ENCODE assay signal across 8 cellular contexts in the genomic region with DNA sequence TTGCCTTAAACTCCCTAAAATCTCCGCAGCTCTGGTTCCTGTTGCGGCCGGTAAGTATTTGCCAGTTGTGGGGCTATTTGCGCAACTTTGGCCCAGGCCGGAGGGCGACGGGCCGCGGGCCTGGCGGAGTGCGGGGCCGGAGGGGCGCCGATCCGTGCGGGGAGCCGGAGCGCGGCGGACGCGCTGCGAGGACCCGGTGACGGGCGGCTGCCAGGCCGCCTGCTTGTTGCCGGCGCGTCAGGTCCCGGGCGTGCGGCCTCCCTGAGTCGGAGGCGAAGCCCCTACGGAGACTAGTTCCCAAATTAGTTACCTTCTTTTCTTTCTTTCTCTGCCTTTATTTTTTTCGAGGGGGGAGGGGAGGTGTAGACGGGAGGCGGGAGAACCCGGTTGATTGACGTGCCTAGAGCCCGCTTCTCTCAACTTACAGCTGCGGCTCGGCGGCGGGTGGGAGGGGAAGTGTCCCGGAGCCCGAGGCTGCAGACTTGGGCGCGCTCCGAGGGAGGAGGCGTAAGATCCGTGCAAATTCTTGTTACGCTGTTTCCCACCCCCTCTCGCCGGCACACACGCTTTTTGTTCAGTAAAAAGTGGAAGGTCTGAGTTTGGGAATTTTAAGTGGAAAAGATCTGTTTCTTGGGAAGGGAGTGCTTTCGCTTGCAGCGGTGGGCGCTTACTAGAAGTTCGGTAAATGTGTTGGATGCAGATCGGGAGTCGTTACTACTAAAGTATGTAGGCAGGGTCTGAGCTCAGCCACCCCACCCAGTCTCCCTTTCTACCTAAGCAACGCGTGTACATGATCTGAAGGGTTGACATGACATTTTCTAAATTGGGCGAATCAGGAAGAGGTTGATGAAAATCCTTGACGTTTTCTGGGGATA. TPM values are rescaled to one million over a fixed set of nuclear protein-coding genes. Genes with fewer than 3 reads are reported as not detected.
DNase-seq lines count a peak whose midpoint lies in the region; ATAC-seq and TF ChIP-seq lines count a peak whose summit lies in the region.

No MANE protein-coding gene starts in this region.

- DNase-seq in DMS79 treated with DMSO at 0.1 percent for 48 hours (lab: John Stamatoyannopoulos, UW) = peak; percentile 91
- peak; percentile 82 for DNase-seq in NCI-H1092 treated with DMSO at 0.1 percent for 48 hours (lab: John Stamatoyannopoulos, UW)
- DNase-seq in activated naive CD8-positive, alpha-beta T cell treated with anti-CD3 and anti-CD28 coated beads, Interleukin-2, amount 50 U/mL, for 16 hours (ENCODE audit: low read depth, low spot score) = peak; percentile 61
- DNase-seq in cardiac muscle cell (ENCODE audit: low read depth in 1 of 2, low spot score in 1 of 2) = peak; percentile 91 to 94
- peak; percentile 86 to 90 (median 89) for DNase-seq in ovary
- DNase-seq in thoracic aorta (ENCODE audit: low spot score) = peak; percentile 69

- TF ChIP-seq CTCF in HEK293 (tag by site-specific recombination; IDR thresholded peaks at IDR 0.05) = no peak
- no peak for TF ChIP-seq CTCF in SU-DHL-6 (IDR thresholded peaks at IDR 0.05; ENCODE audit: insufficient read depth, low read length, poor library complexity, severe bottlenecking)
- no peak for TF ChIP-seq CTCF in cardiac muscle cell (IDR thresholded peaks at IDR 0.05; ENCODE audit: low read depth, low read length)
- no peak for TF ChIP-seq CTCF in ovary (IDR thresholded peaks at IDR 0.05)
- TF ChIP-seq CTCF in thoracic aorta (IDR thresholded peaks at IDR 0.05) = no peak

- H3K4me3 ChIP-seq in HEK293 (ENCODE audit: low read depth, low read length) (peak overlapping the region; percentile 62), SU-DHL-6 (ENCODE audit: insufficient read depth, low read length, poor library complexity, severe bottlenecking) (peak overlapping the region; percentile 78), cardiac muscle cell (peak overlapping the region; percentile 65), ovary (peak overlapping the region; percentile 89), thoracic aorta (peak overlapping the region; percentile 98)

- H3K4me2 ChIP-seq in SU-DHL-6 (ENCODE audit: low read depth, low read length, poor library complexity, severe bottlenecking) = peak overlapping the region; percentile 76

- TF ChIP-seq POLR2A in ovary (IDR thresholded peaks at IDR 0.05) = peak; percentile 3

- H3K9ac ChIP-seq in SU-DHL-6 (ENCODE audit: low read length) = peak overlapping the region; percentile 99

- H3K27me3 ChIP-seq in SU-DHL-6 (ENCODE audit: low read length) (no peaks in the 10 kb centered on the region), cardiac muscle cell (no peaks in the 10 kb centered on the region), ovary (no peaks in the 10 kb centered on the region), thoracic aorta (replicated peaks; ENCODE audit: insufficient read depth) (no peaks in the 10 kb centered on the region)

- POLR2A ChIA-PET in HEK293 (lab: Yijun Ruan, JAX) = interaction anchor here (0.6 to 5.2 kb wide), 23 partner anchors 8 to 202 kb away, joined by 3 to 54 read pairs (median 3); partner anchors contain the start of genes HSPA2 and MTHFD1

- H3K4me1 ChIP-seq in HEK293 (ENCODE audit: control insufficient read depth, insufficient read depth, low read length) = peaks cover 21% of the 10 kb centered on the region
- peaks cover 30% of the 10 kb centered on the region for H3K4me1 ChIP-seq in cardiac muscle cell (ENCODE audit: low read depth)
- H3K4me1 ChIP-seq in ovary (ENCODE audit: insufficient read depth) = peaks cover 10% of the 10 kb centered on the region
- peaks cover 56 to 57% of the 10 kb centered on the region in 2 donors for H3K4me1 ChIP-seq in thoracic aorta (ENCODE audit: control insufficient read depth in 1 of 2, low read depth in 2 of 2)

- no peak overlapping the region for H2AFZ ChIP-seq in SU-DHL-6 (ENCODE audit: low read depth, low read length, severe bottlenecking)

- H3K36me3 ChIP-seq in HEK293 (ENCODE audit: control insufficient read depth in 2 of 2, insufficient read depth in 1 of 2, low read length in 2 of 2) (no peaks in the 10 kb centered on the region), SU-DHL-6 (ENCODE audit: low read length) (no peaks in the 10 kb centered on the region), cardiac muscle cell (no peaks in the 10 kb centered on the region), ovary (no peaks in the 10 kb centered on the region), thoracic aorta (no peaks in the 10 kb centered on the region)

- peaks cover 69% of the 10 kb centered on the region for H3F3A ChIP-seq in SU-DHL-6 (ENCODE audit: insufficient read depth)

- H3K9me2 ChIP-seq in SU-DHL-6 (replicated peaks; ENCODE audit: insufficient read depth, low read length) = no peaks in the 10 kb centered on the region

- H3K9me3 ChIP-seq in HEK293 (ENCODE audit: control insufficient read depth, insufficient read depth, low read depth, low read length) = no peaks in the 10 kb centered on the region
- no peaks in the 10 kb centered on the region for H3K9me3 ChIP-seq in SU-DHL-6 (ENCODE audit: insufficient read depth, low read length)
- H3K9me3 ChIP-seq in cardiac muscle cell (ENCODE audit: low read depth) = no peaks in the 10 kb centered on the region
- no peaks in the 10 kb centered on the region for H3K9me3 ChIP-seq in ovary
- no peaks in the 10 kb centered on the region for H3K9me3 ChIP-seq in thoracic aorta

- TF ChIP-seq EP300 in ovary (IDR thresholded peaks at IDR 0.05) = no peak

- CTCF ChIA-PET in HEK293 (lab: Yijun Ruan, JAX) = interaction anchor here (0.6 to 1.3 kb wide), 9 partner anchors 11 to 318 kb away, joined by 3 to 6 read pairs (median 3); partner anchors contain the start of gene HSPA2

- H4K20me1 ChIP-seq in SU-DHL-6 (ENCODE audit: low read depth, low read length) = peaks cover 3% of the 10 kb centered on the region; the same call in 1 of the 2 replicates

- peak; percentile 37 for ATAC-seq in thoracic aorta (ENCODE audit: insufficient number of reproducible peaks, low FRiP score, low read depth)

- WGBS in ovary, 3 donors = 0% methylated on average over 67 of the region's 67 CpGs

- H3K27ac ChIP-seq in HEK293 (ENCODE audit: extremely low read depth, low read depth, low read length) (peak overlapping the region; percentile 99), SU-DHL-6 (ENCODE audit: low read depth, low read length) (peak overlapping the region; percentile 99), cardiac muscle cell (peak overlapping the region; percentile 98), ovary (peak overlapping the region; percentile 95 to 99), thoracic aorta (peak overlapping the region; percentile 100)

- intact Hi-C loops in ovary (cut with DNase I) = loop anchor here in 1 of 4 donors (10.0 kb wide), 1 partner anchor 160 kb away; no protein-coding TSS in a partner anchor

- H3K79me2 ChIP-seq in SU-DHL-6 (ENCODE audit: insufficient read depth, low read length) = peaks cover 86% of the 10 kb centered on the region

TF ChIP-seq in HEK293, 187 proteins besides CTCF, POLR2A, EP300 and RAD21 (continues in another document):
- TF ChIP-seq ZNF843 (tag by site-specific recombination; IDR thresholded peaks at IDR 0.05) = no peak
- no peak for TF ChIP-seq OSR2 (tag by site-specific recombination; IDR thresholded peaks at IDR 0.05)
- TF ChIP-seq ZNF366 (tag by site-specific recombination; conservative IDR thresholded peaks at IDR 0.05) = peak; percentile 11; the same call in 1 of the 2 replicates
- peak; percentile 38; the same call in 1 of the 2 replicates for TF ChIP-seq ZEB2 (tag by site-specific recombination; IDR thresholded peaks at IDR 0.05)
- no peak for TF ChIP-seq ATF2 (tag by site-specific recombination; IDR thresholded peaks at IDR 0.05; ENCODE audit: low read depth)

RNA-seq across cellular contexts. Expression of gene ZBTB1, which starts 0.6 kb away (rescaled TPM):
- 22.5 and 31.4 TPM in 2 replicates for total RNA-seq in cardiac muscle cell
- polyA plus RNA-seq in cardiac muscle cell = 23.4 and 28.5 TPM in 2 replicates
- total RNA-seq in ovary = 10 to 100 TPM; 30.6 to 35.8 (median 34.6) TPM
- 10 to 100 TPM; 13.0 to 28.3 TPM for polyA plus RNA-seq in ovary
- 10 to 100 TPM; 37.9 to 43.3 TPM for total RNA-seq in thoracic aorta

RNA-seq across cellular contexts. Expression of gene ZBTB25, which starts 1.5 kb away (rescaled TPM):
- total RNA-seq in cardiac muscle cell = 7.5 and 11.3 TPM in 2 replicates
- polyA plus RNA-seq in cardiac muscle cell = 13.3 and 20.9 TPM in 2 replicates
- total RNA-seq in ovary = 10 to 100 TPM; 10.2 to 22.6 (median 13.9) TPM
- 10 to 100 TPM in 1 of 2 donors, 1 to 10 TPM in 1; 3.5 to 12.3 TPM for polyA plus RNA-seq in ovary
- 10 to 100 TPM; 13.5 to 16.9 TPM for total RNA-seq in thoracic aorta

RNA-seq across cellular contexts. Expression of gene HSPA2, which starts 35.4 kb away (rescaled TPM):
- total RNA-seq in cardiac muscle cell = 1.1 and 2.4 TPM in 2 replicates
- 0.93 and 2.3 TPM in 2 replicates for polyA plus RNA-seq in cardiac muscle cell
- total RNA-seq in ovary = 10 to 100 TPM in 3 of 7 donors, 1 to 10 TPM in 4; 5.1 to 49.7 (median 9.9) TPM
- 1 to 10 TPM; 6.2 to 8.4 TPM for polyA plus RNA-seq in ovary
- total RNA-seq in thoracic aorta = 10 to 100 TPM; 28.5 to 33.7 TPM

RNA-seq across cellular contexts. Expression of gene AKAP5, which starts 39.8 kb away (rescaled TPM):
- total RNA-seq in cardiac muscle cell = 0.63 and 1.3 TPM in 2 replicates
- 0.18 and 0.94 TPM in 2 replicates for polyA plus RNA-seq in cardiac muscle cell
- 1 to 10 TPM in 1 of 7 donors, under 1 TPM in 6; 0.12 to 1.7 (median 0.56) TPM for total RNA-seq in ovary
- polyA plus RNA-seq in ovary = under 1 TPM; 0.16 to 0.83 TPM
- total RNA-seq in thoracic aorta = 1 to 10 TPM; 2.8 to 4.3 TPM

RNA-seq across cellular contexts. Expression of gene PPP1R36, which starts 44.6 kb away (rescaled TPM):
- total RNA-seq in cardiac muscle cell = 0.53 TPM in 1 of 2 replicates, not detected in the other
- 0.19 and 0.40 TPM in 2 replicates for polyA plus RNA-seq in cardiac muscle cell
- 1 to 10 TPM in 1 of 7 donors, under 1 TPM in 4, not detected in 2; 0.27 to 6.7 (median 0.48) TPM for total RNA-seq in ovary
- polyA plus RNA-seq in ovary = under 1 TPM; 0.24 to 0.68 TPM
- total RNA-seq in thoracic aorta = not detected

Comparison
In these comparisons a context has a peak if more than half of its experiments do, and no peak if none do; other contexts are left out.
1. Peak in every context shown above with its lines: DNase-seq, ATAC-seq, H3K4me3 ChIP-seq and H3K27ac ChIP-seq.